In genomic region chr6:36719126-36719525, GRCh38 we compare ENCODE assay signal across 25 cellular contexts. TPM values are rescaled to one million over a fixed set of nuclear protein-coding genes. Genes with fewer than 3 reads are reported as not detected.
"Had no signal": no experiment of that assay in that cellular context is flagged by ENCODE, and none has a peak within 500 bp of the region (broad histone marks: within the 10 kb centered on the region; RNA-seq: fewer than 3 reads in every experiment).

No MANE protein-coding gene starts in this region.

- H3K4me1 ChIP-seq: colonic mucosa, esophagus muscularis mucosa, gastrocnemius medialis, sigmoid colon had no signal

- H3K27me3 Mint-ChIP-seq: activated CD4-positive, alpha-beta T cell treated with anti-CD3 and anti-CD28 coated beads, Interleukin-2, amount 10 ng/mL, durations not matched to agents 24 days and 14 days; activated naive CD8-positive, alpha-beta T cell; effector memory CD8-positive, alpha-beta T cell; T-helper 17 cell had no signal

- H3K9me3 ChIP-seq: colonic mucosa, esophagus muscularis mucosa, gastrocnemius medialis, sigmoid colon, thoracic aorta had no signal

- H3K36me3 Mint-ChIP-seq: activated naive CD8-positive, alpha-beta T cell had no signal

- H3K27me3 ChIP-seq: colonic mucosa, dorsolateral prefrontal cortex, gastrocnemius medialis, sigmoid colon had no signal

- ATAC-seq: activated T-cell treated with anti-CD3 and anti-CD28 coated beads, Interleukin-2, amount 50 U/mL, for 72 hours; effector memory CD8-positive, alpha-beta T cell; gastrocnemius medialis; left ventricle myocardium superior; T-helper 17 cell had no signal

- H3K27ac Mint-ChIP-seq: activated CD4-positive, alpha-beta memory T cell treated with anti-CD3 and anti-CD28 coated beads, Interleukin-2, amount 10 ng/mL, durations not matched to agents 7 days and 5 days; activated CD4-positive, alpha-beta T cell treated with anti-CD3 and anti-CD28 coated beads, Interleukin-2, amount 10 ng/mL, durations not matched to agents 24 days and 14 days; activated naive CD8-positive, alpha-beta T cell; activated T-cell treated with anti-CD3 and anti-CD28 coated beads, Interleukin-2, amount 50 U/mL, for 72 hours; nephron progenitor cell had no signal

- H3K4me1 Mint-ChIP-seq: activated CD4-positive, alpha-beta memory T cell treated with anti-CD3 and anti-CD28 coated beads, Interleukin-2, amount 10 ng/mL, durations not matched to agents 7 days and 5 days; activated CD4-positive, alpha-beta T cell treated with anti-CD3 and anti-CD28 coated beads, Interleukin-2, amount 10 ng/mL, durations not matched to agents 24 days and 14 days had no signal

- H3K4me3 ChIP-seq: colonic mucosa, dorsolateral prefrontal cortex, esophagus muscularis mucosa, gastrocnemius medialis, sigmoid colon, smooth muscle cell, thoracic aorta had no signal

- H3K27ac ChIP-seq: colonic mucosa, dorsolateral prefrontal cortex, esophagus muscularis mucosa, gastrocnemius medialis, sigmoid colon, thoracic aorta had no signal

- H3K4me3 Mint-ChIP-seq: activated CD4-positive, alpha-beta memory T cell treated with anti-CD3 and anti-CD28 coated beads, Interleukin-2, amount 10 ng/mL, durations not matched to agents 7 days and 5 days; activated CD4-positive, alpha-beta T cell treated with anti-CD3 and anti-CD28 coated beads, Interleukin-2, amount 10 ng/mL, durations not matched to agents 24 days and 14 days; activated naive CD8-positive, alpha-beta T cell; activated T-cell treated with anti-CD3 and anti-CD28 coated beads, Interleukin-2, amount 50 U/mL, for 72 hours; effector memory CD8-positive, alpha-beta T cell; nephron progenitor cell; T-helper 17 cell had no signal

- H3K36me3 ChIP-seq: colonic mucosa, esophagus muscularis mucosa, gastrocnemius medialis, sigmoid colon, thoracic aorta had no signal

- H3K9me3 Mint-ChIP-seq: activated CD4-positive, alpha-beta memory T cell treated with anti-CD3 and anti-CD28 coated beads, Interleukin-2, amount 10 ng/mL, durations not matched to agents 7 days and 5 days; activated CD4-positive, alpha-beta T cell treated with anti-CD3 and anti-CD28 coated beads, Interleukin-2, amount 10 ng/mL, durations not matched to agents 24 days and 14 days; activated T-cell treated with anti-CD3 and anti-CD28 coated beads, Interleukin-2, amount 50 U/mL, for 72 hours; effector memory CD8-positive, alpha-beta T cell; nephron progenitor cell had no signal

- DNase-seq: activated CD4-positive, alpha-beta memory T cell treated with anti-CD3 and anti-CD28 coated beads, Interleukin-2, amount 10 ng/mL, durations not matched to agents 7 days and 5 days; activated CD4-positive, alpha-beta T cell treated with anti-CD3 and anti-CD28 coated beads, Interleukin-2, amount 10 ng/mL, durations not matched to agents 24 days and 14 days; activated gamma-delta T cell treated with Interleukin-2 at 50 U/mL for 16 hours; activated T-cell treated with anti-CD3 and anti-CD28 coated beads, Interleukin-2, amount 50 U/mL, for 72 hours; amniotic stem cell; colonic mucosa; effector memory CD8-positive, alpha-beta T cell; gastrocnemius medialis; hippocampal formation; left ventricle myocardium superior; mammary epithelial cell; midbrain; nephron progenitor cell; nucleus accumbens; sigmoid colon; stimulated activated CD4-positive, alpha-beta T cell treated with anti-CD3 and anti-CD28 coated beads, Interleukin-2, amount 100 ng/mL, for 48 hours; stimulated activated CD8-positive, alpha-beta memory T cell treated with anti-CD3 and anti-CD28 coated beads, Interleukin-4, amount 100 ng/mL, for 48 hours; stimulated activated naive CD4-positive, alpha-beta T cell treated with Interleukin-2 at 50 U/mL for 16 hours; T-helper 17 cell had no signal

RNA-seq across cellular contexts. Expression of gene RAB44, which starts 21.5 kb away (rescaled TPM):
- total RNA-seq: activated CD4-positive, alpha-beta T cell treated with anti-CD3 and anti-CD28 coated beads, Interleukin-2, amount 10 ng/mL, durations not matched to agents 24 days and 14 days; renal cortical epithelial cell; smooth muscle cell had no signal
